In genomic region chr5:116575635-116576042, GRCh38 we compare ENCODE assay signal across 8 cellular contexts. TPM values are rescaled to one million over a fixed set of nuclear protein-coding genes. Genes with fewer than 3 reads are reported as not detected.
DNase-seq lines count a peak whose midpoint lies in the region; ATAC-seq and TF ChIP-seq lines count a peak whose summit lies in the region.

No MANE protein-coding gene starts in this region.

- H3K27me3 ChIP-seq in BLaER1 (peaks cover 81% of the 10 kb centered on the region), HUES64 (ENCODE audit: insufficient read depth, low read length) (no peaks in the 10 kb centered on the region)

- no peak for TF ChIP-seq CTCF in choroid plexus epithelial cell (conservative IDR thresholded peaks at IDR 0.05; ENCODE audit: low read depth, low read length)

- H3K9me3 ChIP-seq in BLaER1 = no peaks in the 10 kb centered on the region
- H3K9me3 ChIP-seq in HUES64 (ENCODE audit: insufficient read depth, low read depth, low read length) = no peaks in the 10 kb centered on the region

- no peaks in the 10 kb centered on the region for H3K36me3 ChIP-seq in BLaER1
- peaks cover 12% of the 10 kb centered on the region for H3K36me3 ChIP-seq in HUES64 (ENCODE audit: insufficient read depth, low read length)

- H3K9ac ChIP-seq in BLaER1 (no peak overlapping the region), HUES64 (ENCODE audit: low read depth, low read length) (peak overlapping the region; percentile 91)

- peaks cover 58% of the 10 kb centered on the region for H3K4me1 ChIP-seq in BLaER1
- peaks cover 30% of the 10 kb centered on the region for H3K4me1 ChIP-seq in HUES64 (ENCODE audit: insufficient read depth, low read length)

- under 1% methylated on average over 21 of the region's 21 CpGs for WGBS in HUES64

- H3K4me2 ChIP-seq in BLaER1 = peak overlapping the region; percentile 91

- no peak for TF ChIP-seq POLR2A in erythroblast (IDR thresholded peaks at IDR 0.05; ENCODE audit: low read length)

- H3K27ac ChIP-seq in BLaER1 = no peak overlapping the region
- H3K27ac ChIP-seq in HUES64 (ENCODE audit: low read depth, low read length) = peak overlapping the region; percentile 90

- peak overlapping the region; percentile 63 for H3K4me3 ChIP-seq in BLaER1
- H3K4me3 ChIP-seq in HUES64 (ENCODE audit: low read length) = peak overlapping the region; percentile 95
- peak overlapping the region; percentile 68 for H3K4me3 ChIP-seq in choroid plexus epithelial cell (ENCODE audit: low read depth, low read length)

- DNase-seq in choroid plexus epithelial cell (ENCODE audit: low read depth) = peak; percentile 3
- peak; percentile 26 for DNase-seq in mucosa of gallbladder (ENCODE audit: low spot score)
- no peak for DNase-seq in NCI-H69 (lab: John Stamatoyannopoulos, UW)
- DNase-seq in erythroblast (lab: John Stamatoyannopoulos, UW) = no peak

- ATAC-seq in GM21737 (IDR thresholded peaks at IDR 0.05; ENCODE audit: unreplicated experiment) (no peak), HG03520 (IDR thresholded peaks at IDR 0.05; ENCODE audit: unreplicated experiment) (no peak)

- peaks cover 47% of the 10 kb centered on the region for H4K20me1 ChIP-seq in BLaER1

RNA-seq across cellular contexts. Expression of gene SEMA6A, which starts 1.0 kb away (rescaled TPM):
- polyA plus RNA-seq in HUES64 (2013, experiment 1 of 2) = 146 TPM
- polyA plus RNA-seq in HUES64 (2013, experiment 2 of 2) = 175 TPM
- total RNA-seq in mucosa of gallbladder = 98.1 TPM

Comparison
In these comparisons a context has a peak if more than half of its experiments do, and no peak if none do; other contexts are left out.
1. DNase-seq: peak in choroid plexus epithelial cell (single experiment) and mucosa of gallbladder (single experiment); none in NCI-H69 (single experiment) and erythroblast (0 of 2).
2. Peak in every context shown above with its lines, with median percentiles within 50 percentile points of each other: H3K4me3 ChIP-seq.